ENCODE assay signal across 1 cellular context in genomic region chr6:17653198-17653881, GRCh38.
TF ChIP-seq lines count a peak whose summit lies in the region.

No MANE protein-coding gene starts in this region.

TF ChIP-seq in WTC11, 78 proteins besides CTCF, POLR2A, EP300 and RAD21 (continued from another document):
- no peak for TF ChIP-seq E2F4 (CRISPR knock-in tag; IDR thresholded peaks at IDR 0.05; ENCODE audit: borderline replicate concordance, low read depth)
- TF ChIP-seq ZNF317 (CRISPR knock-in tag; IDR thresholded peaks at IDR 0.05; ENCODE audit: borderline replicate concordance, low read depth): no peak
- TF ChIP-seq FOXP1 (CRISPR knock-in tag; IDR thresholded peaks at IDR 0.05; ENCODE audit: borderline replicate concordance): no peak
- no peak for TF ChIP-seq NR1H2 (CRISPR knock-in tag; IDR thresholded peaks at IDR 0.05)
- TF ChIP-seq NFATC4 (CRISPR knock-in tag; IDR thresholded peaks at IDR 0.05): no peak
